ENCODE assay signal across 2 cellular contexts in the genomic region with DNA sequence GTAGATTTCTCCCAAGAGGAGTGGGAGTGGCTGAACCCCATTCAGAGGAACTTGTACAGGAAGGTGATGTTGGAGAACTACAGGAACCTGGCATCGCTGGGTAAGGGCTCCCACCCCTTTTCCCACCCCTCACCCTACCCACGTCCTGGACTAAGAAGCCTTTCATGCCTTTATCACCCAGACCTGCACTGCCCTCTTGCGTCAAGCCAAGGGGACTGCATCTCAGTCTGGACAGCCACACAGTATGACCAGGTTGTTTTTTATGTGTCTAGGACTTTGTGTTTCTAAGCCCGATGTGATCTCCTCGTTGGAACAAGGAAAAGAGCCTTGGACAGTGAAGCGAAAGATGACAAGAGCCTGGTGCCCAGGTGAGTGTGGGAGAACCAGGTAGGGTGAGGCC.
TF ChIP-seq lines count a peak whose summit lies in the region.

No MANE protein-coding gene starts in this region.

TF ChIP-seq in K562, 482 proteins besides CTCF, POLR2A, EP300 and RAD21:
- TF ChIP-seq ZKSCAN1 (IDR thresholded peaks at IDR 0.05; ENCODE audit: low read depth, low read length) (peak; percentile 77), ZFPM2 (CRISPR knock-in tag; IDR thresholded peaks at IDR 0.05) (no peak), SMC3 (conservative IDR thresholded peaks at IDR 0.05; ENCODE audit: insufficient read depth, low read depth, low read length) (0 out of 2 replicates have a peak, but pooled peaks have one; percentile 21)

TF ChIP-seq in liver, 16 proteins besides CTCF, POLR2A, EP300 and RAD21:
- TF ChIP-seq EGR1 (IDR thresholded peaks at IDR 0.05; ENCODE audit: low read depth in 2 of 2) (no peak), GABPA (IDR thresholded peaks at IDR 0.05 in 1 of 2, conservative IDR thresholded peaks at IDR 0.05 in 1 of 2) (no peak), RXRA (IDR thresholded peaks at IDR 0.05) (no peak), HNF4G (IDR thresholded peaks at IDR 0.05) (no peak), JUND (IDR thresholded peaks at IDR 0.05) (no peak), SP1 (IDR thresholded peaks at IDR 0.05) (no peak), NR2F2 (IDR thresholded peaks at IDR 0.05) (no peak), FOXA2 (IDR thresholded peaks at IDR 0.05) (no peak), YY1 (IDR thresholded peaks at IDR 0.05) (no peak), FOXA1 (IDR thresholded peaks at IDR 0.05) (no peak), HNF4A (conservative IDR thresholded peaks at IDR 0.05) (no peak), TAF1 (conservative IDR thresholded peaks at IDR 0.05) (no peak)
- TF ChIP-seq, protein P1, sequence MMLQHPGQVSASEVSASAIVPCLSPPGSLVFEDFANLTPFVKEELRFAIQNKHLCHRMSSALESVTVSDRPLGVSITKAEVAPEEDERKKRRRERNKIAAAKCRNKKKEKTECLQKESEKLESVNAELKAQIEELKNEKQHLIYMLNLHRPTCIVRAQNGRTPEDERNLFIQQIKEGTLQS (IDR thresholded peaks at IDR 0.05), result no peak
- TF ChIP-seq, protein P2, sequence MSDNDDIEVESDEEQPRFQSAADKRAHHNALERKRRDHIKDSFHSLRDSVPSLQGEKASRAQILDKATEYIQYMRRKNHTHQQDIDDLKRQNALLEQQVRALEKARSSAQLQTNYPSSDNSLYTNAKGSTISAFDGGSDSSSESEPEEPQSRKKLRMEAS (IDR thresholded peaks at IDR 0.05), result no peak
- TF ChIP-seq, protein P3, sequence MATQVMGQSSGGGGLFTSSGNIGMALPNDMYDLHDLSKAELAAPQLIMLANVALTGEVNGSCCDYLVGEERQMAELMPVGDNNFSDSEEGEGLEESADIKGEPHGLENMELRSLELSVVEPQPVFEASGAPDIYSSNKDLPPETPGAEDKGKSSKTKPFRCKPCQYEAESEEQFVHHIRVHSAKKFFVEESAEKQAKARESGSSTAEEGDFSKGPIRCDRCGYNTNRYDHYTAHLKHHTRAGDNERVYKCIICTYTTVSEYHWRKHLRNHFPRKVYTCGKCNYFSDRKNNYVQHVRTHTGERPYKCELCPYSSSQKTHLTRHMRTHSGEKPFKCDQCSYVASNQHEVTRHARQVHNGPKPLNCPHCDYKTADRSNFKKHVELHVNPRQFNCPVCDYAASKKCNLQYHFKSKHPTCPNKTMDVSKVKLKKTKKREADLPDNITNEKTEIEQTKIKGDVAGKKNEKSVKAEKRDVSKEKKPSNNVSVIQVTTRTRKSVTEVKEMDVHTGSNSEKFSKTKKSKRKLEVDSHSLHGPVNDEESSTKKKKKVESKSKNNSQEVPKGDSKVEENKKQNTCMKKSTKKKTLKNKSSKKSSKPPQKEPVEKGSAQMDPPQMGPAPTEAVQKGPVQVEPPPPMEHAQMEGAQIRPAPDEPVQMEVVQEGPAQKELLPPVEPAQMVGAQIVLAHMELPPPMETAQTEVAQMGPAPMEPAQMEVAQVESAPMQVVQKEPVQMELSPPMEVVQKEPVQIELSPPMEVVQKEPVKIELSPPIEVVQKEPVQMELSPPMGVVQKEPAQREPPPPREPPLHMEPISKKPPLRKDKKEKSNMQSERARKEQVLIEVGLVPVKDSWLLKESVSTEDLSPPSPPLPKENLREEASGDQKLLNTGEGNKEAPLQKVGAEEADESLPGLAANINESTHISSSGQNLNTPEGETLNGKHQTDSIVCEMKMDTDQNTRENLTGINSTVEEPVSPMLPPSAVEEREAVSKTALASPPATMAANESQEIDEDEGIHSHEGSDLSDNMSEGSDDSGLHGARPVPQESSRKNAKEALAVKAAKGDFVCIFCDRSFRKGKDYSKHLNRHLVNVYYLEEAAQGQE (IDR thresholded peaks at IDR 0.05), result no peak
- TF ChIP-seq, protein P4, sequence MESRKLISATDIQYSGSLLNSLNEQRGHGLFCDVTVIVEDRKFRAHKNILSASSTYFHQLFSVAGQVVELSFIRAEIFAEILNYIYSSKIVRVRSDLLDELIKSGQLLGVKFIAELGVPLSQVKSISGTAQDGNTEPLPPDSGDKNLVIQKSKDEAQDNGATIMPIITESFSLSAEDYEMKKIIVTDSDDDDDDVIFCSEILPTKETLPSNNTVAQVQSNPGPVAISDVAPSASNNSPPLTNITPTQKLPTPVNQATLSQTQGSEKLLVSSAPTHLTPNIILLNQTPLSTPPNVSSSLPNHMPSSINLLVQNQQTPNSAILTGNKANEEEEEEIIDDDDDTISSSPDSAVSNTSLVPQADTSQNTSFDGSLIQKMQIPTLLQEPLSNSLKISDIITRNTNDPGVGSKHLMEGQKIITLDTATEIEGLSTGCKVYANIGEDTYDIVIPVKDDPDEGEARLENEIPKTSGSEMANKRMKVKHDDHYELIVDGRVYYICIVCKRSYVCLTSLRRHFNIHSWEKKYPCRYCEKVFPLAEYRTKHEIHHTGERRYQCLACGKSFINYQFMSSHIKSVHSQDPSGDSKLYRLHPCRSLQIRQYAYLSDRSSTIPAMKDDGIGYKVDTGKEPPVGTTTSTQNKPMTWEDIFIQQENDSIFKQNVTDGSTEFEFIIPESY (IDR thresholded peaks at IDR 0.05), result no peak
